1 cellular context compared by ENCODE assay signal in the genomic region with DNA sequence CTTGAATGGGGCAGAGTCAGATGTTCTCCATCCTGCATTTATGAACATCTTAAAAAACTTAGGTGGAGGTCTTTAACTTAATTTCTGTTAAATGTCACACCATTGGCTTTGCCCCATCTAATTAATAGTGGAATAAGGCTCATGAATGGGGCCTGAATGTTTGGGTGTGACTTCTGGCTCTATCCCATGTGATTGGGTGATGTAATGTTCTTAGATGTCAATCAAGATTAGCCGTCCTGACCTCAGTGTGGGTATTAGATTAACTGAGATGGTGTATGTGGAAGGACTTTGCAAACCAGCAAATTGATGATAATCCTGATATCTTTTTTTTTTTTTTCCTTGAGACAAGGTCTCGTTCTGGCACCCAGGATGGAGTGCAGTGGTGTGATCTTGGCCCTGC.
TF ChIP-seq lines count a peak whose summit lies in the region.

No MANE protein-coding gene starts in this region.

TF ChIP-seq in HepG2, 621 proteins besides CTCF, POLR2A, EP300 and RAD21 (continued from another document):
- TF ChIP-seq ZNF687 (CRISPR knock-in tag; IDR thresholded peaks at IDR 0.05) (no peak), EED (CRISPR knock-in tag; IDR thresholded peaks at IDR 0.05) (no peak), HCFC1 (IDR thresholded peaks at IDR 0.05; ENCODE audit: low read depth, low read length) (no peak), SIX1 (CRISPR knock-in tag; IDR thresholded peaks at IDR 0.05; ENCODE audit: borderline replicate concordance) (no peak), ZNF205 (CRISPR knock-in tag; IDR thresholded peaks at IDR 0.05) (no peak)
